In genomic region chr3:169594402-169594801, GRCh38 we compare ENCODE assay signal across 1 cellular context.
TF ChIP-seq lines count a peak whose summit lies in the region.

No MANE protein-coding gene starts in this region.

TF ChIP-seq in H1, 55 proteins besides CTCF, POLR2A, EP300 and RAD21:
- TF ChIP-seq POLR2AphosphoS5 (IDR thresholded peaks at IDR 0.05; ENCODE audit: low read depth, low read length) (no peak), KDM5A (IDR thresholded peaks at IDR 0.05; ENCODE audit: low read length) (no peak), CBX5 (IDR thresholded peaks at IDR 0.05; ENCODE audit: low read depth, low read length) (no peak), EGR1 (IDR thresholded peaks at IDR 0.05; ENCODE audit: borderline replicate concordance, low read depth, low read length) (no peak), PHF8 (conservative IDR thresholded peaks at IDR 0.05; ENCODE audit: low read depth, low read length) (no peak), SRF (IDR thresholded peaks at IDR 0.05; ENCODE audit: low read depth, low read length) (no peak), KDM1A (IDR thresholded peaks at IDR 0.05; ENCODE audit: borderline replicate concordance, low read length) (no peak), CBX8 (IDR thresholded peaks at IDR 0.05; ENCODE audit: borderline replicate concordance, low read depth, low read length) (no peak), CHD2 (IDR thresholded peaks at IDR 0.05; ENCODE audit: low read length) (no peak)
